ENCODE assay signal across 9 cellular contexts in the genomic region with DNA sequence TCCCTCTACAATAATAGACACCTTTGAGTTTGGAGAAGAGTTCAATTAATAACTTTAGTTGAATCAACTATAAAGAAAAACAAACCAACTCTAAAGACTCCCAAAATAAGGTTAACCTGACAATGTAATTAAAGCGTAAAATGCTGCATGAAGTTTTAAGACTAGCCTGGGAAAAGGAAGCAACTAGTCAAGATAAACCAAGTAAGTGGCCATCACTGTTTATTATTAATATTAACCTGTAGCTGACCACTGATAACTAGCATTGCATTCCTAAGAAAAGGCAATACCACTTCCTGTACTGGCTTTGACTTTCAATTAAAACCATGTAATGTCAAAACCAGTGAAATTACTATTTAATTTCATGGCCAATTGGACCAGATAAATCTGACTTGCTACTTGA. TPM values are rescaled to one million over a fixed set of nuclear protein-coding genes. Genes with fewer than 3 reads are reported as not detected.
DNase-seq lines count a peak whose midpoint lies in the region; ATAC-seq and TF ChIP-seq lines count a peak whose summit lies in the region.
"Had no signal": no experiment of that assay in that cellular context is flagged by ENCODE, and none has a peak within 500 bp of the region (broad histone marks: within the 10 kb centered on the region; RNA-seq: fewer than 3 reads in every experiment).

No MANE protein-coding gene starts in this region.

- H3K36me3 ChIP-seq in A673 (ENCODE audit: insufficient read depth, low read length, poor library complexity, severe bottlenecking): peaks cover 45% of the 10 kb centered on the region
- H3K36me3 ChIP-seq in muscle layer of duodenum (ENCODE audit: control insufficient read depth in 1 of 2, insufficient read depth in 2 of 2, low read length in 2 of 2): peaks cover 18 to 27% of the 10 kb centered on the region in 2 donors

- H3K27ac ChIP-seq in A673 (ENCODE audit: low read depth, low read length, poor library complexity, severe bottlenecking) (no peak overlapping the region), muscle layer of duodenum (ENCODE audit: low read length) (peak overlapping the region; percentile 99)

- intact Hi-C loops in A673 (cut with micrococcal nuclease; ENCODE audit: unreplicated experiment): no loop called here

- H3K9me3 Mint-ChIP-seq in IgD-negative memory B cell: no peaks in the 10 kb centered on the region

- peak overlapping the region; percentile 83 to 99 (median 98) for H3K27ac Mint-ChIP-seq in IgD-negative memory B cell

- POLR2A ChIA-PET in A673 (lab: Charles Lee; ENCODE audit: low non-redundant PET): interaction anchor here (0.6 kb wide), 1 partner anchor 14 kb away, joined by 7 read pairs; no protein-coding TSS in a partner anchor

- peaks cover 6% of the 10 kb centered on the region for H3K36me3 Mint-ChIP-seq in IgD-negative memory B cell

- H3K4me1 ChIP-seq in A673 (ENCODE audit: insufficient read depth, low read length, poor library complexity, severe bottlenecking): peaks cover 17% of the 10 kb centered on the region
- H3K4me1 ChIP-seq in muscle layer of duodenum (ENCODE audit: control insufficient read depth in 1 of 2, insufficient read depth in 2 of 2, low read length in 2 of 2): peaks cover 0 to 26% of the 10 kb centered on the region in 2 donors

- DNase-seq in A673 (ENCODE audit: low spot score) (no peak), choroid plexus epithelial cell (ENCODE audit: low read depth) (no peak), NCI-H146 (lab: John Stamatoyannopoulos, UW) (no peak), dermis blood vessel endothelial cell (no peak)
- no peak for DNase-seq in stimulated activated CD8-positive, alpha-beta memory T cell treated with anti-CD3 and anti-CD28 coated beads, Interleukin-4, amount 100 ng/mL, for 48 hours
- DNase-seq: activated effector memory CD4-positive, alpha-beta T cell treated with Interleukin-2 at 50 U/mL for 16 hours had no signal

- peaks cover 22 to 35% (median 25%) of the 10 kb centered on the region in 3 donors for H3K4me1 Mint-ChIP-seq in IgD-negative memory B cell

- no TSS peak for BruUV-seq in A673 (replicated peaks; lab: Mats Ljungman, UMichigan)

- peak overlapping the region; percentile 98 to 100 (median 99) for H3K4me3 Mint-ChIP-seq in IgD-negative memory B cell

- H3K9me3 ChIP-seq in A673 (ENCODE audit: low read depth, low read length, poor library complexity, severe bottlenecking) (no peaks in the 10 kb centered on the region), muscle layer of duodenum (ENCODE audit: control insufficient read depth in 1 of 2, low read length in 2 of 2) (no peaks in the 10 kb centered on the region)

- ATAC-seq in HG02885 (IDR thresholded peaks at IDR 0.05; ENCODE audit: poor library complexity, unreplicated experiment): no peak

- TF ChIP-seq CTCF in A673 (conservative IDR thresholded peaks at IDR 0.05; ENCODE audit: low read depth, low read length) (no peak), choroid plexus epithelial cell (conservative IDR thresholded peaks at IDR 0.05; ENCODE audit: low read depth, low read length) (no peak)

- no peaks in the 10 kb centered on the region for H3K27me3 Mint-ChIP-seq in IgD-negative memory B cell

- H3K4me3 ChIP-seq in A673 (ENCODE audit: low read depth, low read length, poor library complexity, severe bottlenecking) (peak overlapping the region; percentile 99), choroid plexus epithelial cell (ENCODE audit: low read depth, low read length) (peak overlapping the region; percentile 88), muscle layer of duodenum (ENCODE audit: low read depth in 1 of 2, low read length in 2 of 2) (peak overlapping the region; percentile 79 to 94)

- H3K27me3 ChIP-seq in A673 (replicated peaks; ENCODE audit: insufficient read depth, low read depth, low read length, poor library complexity): no peaks in the 10 kb centered on the region
- H3K27me3 ChIP-seq in muscle layer of duodenum (ENCODE audit: low read depth, low read length): no peaks in the 10 kb centered on the region

- CTCF ChIA-PET in A673 (lab: Charles Lee): no interaction called here

RNA-seq across cellular contexts. Expression of gene PPP1R15B, which starts 3.0 kb away (rescaled TPM):
- total RNA-seq in A673 (2021): 46.9 and 52.5 TPM in 2 replicates
- polyA plus RNA-seq in IgD-negative memory B cell: 24.4 TPM
- 28.2 and 37.0 TPM in 2 replicates for total RNA-seq in dermis blood vessel endothelial cell

RNA-seq across cellular contexts. Expression of gene PLEKHA6, which starts 48.9 kb away (rescaled TPM):
- total RNA-seq in A673 (2021) (0.58 and 0.70 TPM in 2 replicates), dermis blood vessel endothelial cell (0.51 and 3.5 TPM in 2 replicates)
- polyA plus RNA-seq in IgD-negative memory B cell: 0.11 TPM
